22 cellular contexts compared by ENCODE assay signal in genomic region chr3:112491373-112491772, GRCh38. TPM values are rescaled to one million over a fixed set of nuclear protein-coding genes. Genes with fewer than 3 reads are reported as not detected.
DNase-seq lines count a peak whose midpoint lies in the region; ATAC-seq lines count a peak whose summit lies in the region.
"Had no signal": no experiment of that assay in that cellular context is flagged by ENCODE, and none has a peak within 500 bp of the region (broad histone marks: within the 10 kb centered on the region; RNA-seq: fewer than 3 reads in every experiment).

No MANE protein-coding gene starts in this region.

- ATAC-seq in T-cell (replicated peaks in 1 of 4): no peak
- ATAC-seq in activated naive CD8-positive, alpha-beta T cell treated with anti-CD3 and anti-CD28 coated beads, Interleukin-2, amount 10 ng/mL, durations not matched to agents 7 days and 5 days (ENCODE audit: low read depth): no peak
- ATAC-seq in stimulated activated memory B cell treated with anti-CD40 and anti-IgM and Interleukin-4, amounts not matched to agents 10 μg/mL and 1 μg/mL and 100 μg/mL, for 72 hours: no peak
- no peak for ATAC-seq in HG02623 (IDR thresholded peaks at IDR 0.05; ENCODE audit: unreplicated experiment)
- ATAC-seq: pancreas, right cardiac atrium had no signal

- peak overlapping the region; percentile 100 for H3K27ac Mint-ChIP-seq in activated naive CD4-positive, alpha-beta T cell treated with anti-CD3 and anti-CD28 coated beads for 36 hours
- peak overlapping the region; percentile 77 to 83 for H3K27ac Mint-ChIP-seq in T-cell
- peak overlapping the region; percentile 51 for H3K27ac Mint-ChIP-seq in activated naive CD8-positive, alpha-beta T cell treated with anti-CD3 and anti-CD28 coated beads, Interleukin-2, amount 10 ng/mL, durations not matched to agents 7 days and 5 days
- H3K27ac Mint-ChIP-seq in stimulated activated memory B cell treated with anti-CD40 and anti-IgM and Interleukin-4, amounts not matched to agents 10 μg/mL and 1 μg/mL and 100 μg/mL, for 72 hours: peak overlapping the region; percentile 97
- H3K27ac Mint-ChIP-seq: dendritic cell treated with granulocyte-macrophage colony-stimulating factor and Interleukin-4, amounts not matched to agents 40 ng/mL and 50 ng/mL, for 4 days had no signal

- CTCF ChIA-PET in activated naive CD4-positive, alpha-beta T cell treated with anti-CD3 and anti-CD28 coated beads for 36 hours (lab: Charles Lee): interaction anchor here (0.6 to 2.0 kb wide), 8 partner anchors 8 to 366 kb away, joined by 3 to 7 read pairs (median 4); partner anchors contain the start of gene SLC9C1
- CTCF ChIA-PET in T-cell (lab: Charles Lee): no interaction called here

- peak overlapping the region; percentile 100 for H3K4me3 Mint-ChIP-seq in activated naive CD4-positive, alpha-beta T cell treated with anti-CD3 and anti-CD28 coated beads for 36 hours
- H3K4me3 Mint-ChIP-seq in T-cell: peak overlapping the region; percentile 22 to 49 (median 37)
- peak overlapping the region; percentile 44 for H3K4me3 Mint-ChIP-seq in activated naive CD8-positive, alpha-beta T cell treated with anti-CD3 and anti-CD28 coated beads, Interleukin-2, amount 10 ng/mL, durations not matched to agents 7 days and 5 days
- peak overlapping the region; percentile 51 for H3K4me3 Mint-ChIP-seq in stimulated activated memory B cell treated with anti-CD40 and anti-IgM and Interleukin-4, amounts not matched to agents 10 μg/mL and 1 μg/mL and 100 μg/mL, for 72 hours
- H3K4me3 Mint-ChIP-seq: dendritic cell treated with granulocyte-macrophage colony-stimulating factor and Interleukin-4, amounts not matched to agents 40 ng/mL and 50 ng/mL, for 4 days had no signal

- no peak for DNase-seq in activated naive CD4-positive, alpha-beta T cell treated with anti-CD3 and anti-CD28 coated beads for 36 hours
- DNase-seq in activated naive CD4-positive, alpha-beta T cell treated with Interleukin-2 at 50 U/mL for 16 hours: no peak
- no peak for DNase-seq in T-cell
- no peak for DNase-seq in activated naive CD8-positive, alpha-beta T cell treated with anti-CD3 and anti-CD28 coated beads, Interleukin-2, amount 10 ng/mL, durations not matched to agents 7 days and 5 days
- DNase-seq in stimulated activated naive CD4-positive, alpha-beta T cell (lab: John Stamatoyannopoulos, UW): no peak
- no peak for DNase-seq in MV-4-11 (lab: John Stamatoyannopoulos, UW)
- DNase-seq: aorta; islet precursor cell; NCI-H1105; NCI-H2227 treated with DMSO at 0.1 percent for 48 hours; pancreas; right cardiac atrium; stimulated activated CD4-positive, alpha-beta T cell treated with anti-CD3 and anti-CD28 coated beads, Interleukin-4, amount 100 ng/mL, for 1 hour; stomach; tibial artery; WERI-Rb-1 had no signal

- H3K9me3 Mint-ChIP-seq in activated naive CD4-positive, alpha-beta T cell treated with anti-CD3 and anti-CD28 coated beads for 36 hours: peaks cover 6% of the 10 kb centered on the region
- H3K9me3 Mint-ChIP-seq in T-cell: no peaks in the 10 kb centered on the region
- H3K9me3 Mint-ChIP-seq in activated naive CD8-positive, alpha-beta T cell treated with anti-CD3 and anti-CD28 coated beads, Interleukin-2, amount 10 ng/mL, durations not matched to agents 7 days and 5 days: peaks cover 4% of the 10 kb centered on the region
- peaks cover 5% of the 10 kb centered on the region for H3K9me3 Mint-ChIP-seq in stimulated activated memory B cell treated with anti-CD40 and anti-IgM and Interleukin-4, amounts not matched to agents 10 μg/mL and 1 μg/mL and 100 μg/mL, for 72 hours
- H3K9me3 Mint-ChIP-seq: dendritic cell treated with granulocyte-macrophage colony-stimulating factor and Interleukin-4, amounts not matched to agents 40 ng/mL and 50 ng/mL, for 4 days had no signal

- POLR2A ChIA-PET in T-cell (lab: Charles Lee): interaction anchor here in 1 of 2 donors (0.5 to 0.6 kb wide), 2 partner anchors 121 to 481 kb away, joined by 3 to 4 read pairs; no protein-coding TSS in a partner anchor
- POLR2A ChIA-PET in activated naive CD8-positive, alpha-beta T cell treated with anti-CD3 and anti-CD28 coated beads, Interleukin-2, amount 10 ng/mL, durations not matched to agents 7 days and 5 days (lab: Charles Lee): interaction anchor here (0.9 to 1.0 kb wide), 2 partner anchors 7 to 27 kb away, joined by 3 read pairs; no protein-coding TSS in a partner anchor

- H3K27me3 Mint-ChIP-seq in activated naive CD4-positive, alpha-beta T cell treated with anti-CD3 and anti-CD28 coated beads for 36 hours (ENCODE audit: low read depth): no peaks in the 10 kb centered on the region
- H3K27me3 Mint-ChIP-seq in T-cell: no peaks in the 10 kb centered on the region
- no peaks in the 10 kb centered on the region for H3K27me3 Mint-ChIP-seq in activated naive CD8-positive, alpha-beta T cell treated with anti-CD3 and anti-CD28 coated beads, Interleukin-2, amount 10 ng/mL, durations not matched to agents 7 days and 5 days
- H3K27me3 Mint-ChIP-seq in stimulated activated memory B cell treated with anti-CD40 and anti-IgM and Interleukin-4, amounts not matched to agents 10 μg/mL and 1 μg/mL and 100 μg/mL, for 72 hours: no peaks in the 10 kb centered on the region
- H3K27me3 Mint-ChIP-seq: dendritic cell treated with granulocyte-macrophage colony-stimulating factor and Interleukin-4, amounts not matched to agents 40 ng/mL and 50 ng/mL, for 4 days had no signal

- intact Hi-C loops in activated naive CD4-positive, alpha-beta T cell treated with anti-CD3 and anti-CD28 coated beads for 36 hours (cut with micrococcal nuclease): loop anchor here (1.0 to 5.0 kb wide), 7 partner anchors 8 to 944 kb away; partner anchors contain the start of genes BTLA and SLC35A5

- H3K4me1 Mint-ChIP-seq in activated naive CD4-positive, alpha-beta T cell treated with anti-CD3 and anti-CD28 coated beads for 36 hours (ENCODE audit: low read depth): peaks cover 85% of the 10 kb centered on the region
- H3K4me1 Mint-ChIP-seq in T-cell: peaks cover 85 to 88% (median 88%) of the 10 kb centered on the region in 3 donors
- peaks cover 61% of the 10 kb centered on the region for H3K4me1 Mint-ChIP-seq in activated naive CD8-positive, alpha-beta T cell treated with anti-CD3 and anti-CD28 coated beads, Interleukin-2, amount 10 ng/mL, durations not matched to agents 7 days and 5 days
- peaks cover 87% of the 10 kb centered on the region for H3K4me1 Mint-ChIP-seq in stimulated activated memory B cell treated with anti-CD40 and anti-IgM and Interleukin-4, amounts not matched to agents 10 μg/mL and 1 μg/mL and 100 μg/mL, for 72 hours

- H3K36me3 Mint-ChIP-seq in activated naive CD4-positive, alpha-beta T cell treated with anti-CD3 and anti-CD28 coated beads for 36 hours (ENCODE audit: low read depth): peaks cover 77% of the 10 kb centered on the region
- peaks cover 25% of the 10 kb centered on the region for H3K36me3 Mint-ChIP-seq in T-cell
- peaks cover 43% of the 10 kb centered on the region for H3K36me3 Mint-ChIP-seq in activated naive CD8-positive, alpha-beta T cell treated with anti-CD3 and anti-CD28 coated beads, Interleukin-2, amount 10 ng/mL, durations not matched to agents 7 days and 5 days
- peaks cover 33% of the 10 kb centered on the region for H3K36me3 Mint-ChIP-seq in stimulated activated memory B cell treated with anti-CD40 and anti-IgM and Interleukin-4, amounts not matched to agents 10 μg/mL and 1 μg/mL and 100 μg/mL, for 72 hours

RNA-seq across cellular contexts. Expression of gene BTLA, which starts 7.9 kb away (rescaled TPM):
- 10 to 100 TPM; 70.6 to 73.4 TPM for total RNA-seq in activated naive CD4-positive, alpha-beta T cell treated with anti-CD3 and anti-CD28 coated beads for 36 hours
- 10 to 100 TPM; 11.5 to 16.9 (median 15.2) TPM for total RNA-seq in T-cell
- 10 to 100 TPM; 27.8 to 29.8 TPM for total RNA-seq in activated naive CD8-positive, alpha-beta T cell treated with anti-CD3 and anti-CD28 coated beads, Interleukin-2, amount 10 ng/mL, durations not matched to agents 7 days and 5 days
- total RNA-seq: glomerular endothelial cell, RPMI7951, SJSA1 had no signal

Comparison
In these comparisons a context has a peak if more than half of its experiments do, and no peak if none do; other contexts are left out.
1. H3K4me3 Mint-ChIP-seq: peak in every context shown above with its lines; median percentile 100 in activated naive CD4-positive, alpha-beta T cell treated with anti-CD3 and anti-CD28 coated beads for 36 hours; 51 in stimulated activated memory B cell treated with anti-CD40 and anti-IgM and Interleukin-4, amounts not matched to agents 10 μg/mL and 1 μg/mL and 100 μg/mL, for 72 hours; 44 in activated naive CD8-positive, alpha-beta T cell treated with anti-CD3 and anti-CD28 coated beads, Interleukin-2, amount 10 ng/mL, durations not matched to agents 7 days and 5 days; 37 in T-cell.